Comparison of ENCODE assay signal across 8 cellular contexts in genomic region chr12:106301611-106302321, GRCh38. TPM values are rescaled to one million over a fixed set of nuclear protein-coding genes. Genes with fewer than 3 reads are reported as not detected.
DNase-seq lines count a peak whose midpoint lies in the region; ATAC-seq, FAIRE-seq and TF ChIP-seq lines count a peak whose summit lies in the region.

No MANE protein-coding gene starts in this region.

- no peak for FAIRE-seq in RCC 7860 (lab: Jason Lieb, UNC)

- H3K27me3 ChIP-seq in mammary epithelial cell (ENCODE audit: insufficient read depth, low read length), result no peaks in the 10 kb centered on the region
- H3K27me3 ChIP-seq in kidney epithelial cell (ENCODE audit: control insufficient read depth, insufficient read depth, low read length), result no peaks in the 10 kb centered on the region

- H3K79me2 ChIP-seq in mammary epithelial cell (ENCODE audit: insufficient read depth, low read length), result no peaks in the 10 kb centered on the region

- H3K4me1 Mint-ChIP-seq in activated B cell treated with CpG ODN at 0.5 μM for 24 hours, result peaks cover 69% of the 10 kb centered on the region

- H3K4me2 ChIP-seq in mammary epithelial cell (ENCODE audit: insufficient read depth, low read depth, low read length), result peak overlapping the region; percentile 100

- no peaks in the 10 kb centered on the region for H4K20me1 ChIP-seq in mammary epithelial cell (ENCODE audit: insufficient read depth, low read length)

- TF ChIP-seq CTCF in GM13977 (IDR thresholded peaks at IDR 0.05; ENCODE audit: extremely low read depth, insufficient read depth, missing control alignments) (no peak), activated B cell treated with CpG ODN at 0.5 μM for 24 hours (IDR thresholded peaks at IDR 0.05) (no peak), mammary epithelial cell (conservative IDR thresholded peaks at IDR 0.05 in 1 of 2, IDR thresholded peaks at IDR 0.05 in 1 of 2; ENCODE audit: extremely low read depth in 1 of 2, insufficient read depth in 1 of 2, low read depth in 1 of 2, low read length in 2 of 2) (peak in 1 of 2 donors; percentile 6), kidney epithelial cell (IDR thresholded peaks at IDR 0.05; ENCODE audit: insufficient read depth, low read length, poor library complexity, severe bottlenecking) (no peak)

- peak; percentile 42 for DNase-seq in GM13977 (ENCODE audit: low spot score)
- peak; percentile 72 for DNase-seq in NCI-H1436 treated with DMSO at 0.1 percent for 48 hours (lab: John Stamatoyannopoulos, UW)
- DNase-seq in activated B cell treated with CpG ODN at 0.5 μM for 24 hours, result peak; percentile 70
- DNase-seq in mammary epithelial cell, result peak; percentile 65
- no peak for DNase-seq in kidney epithelial cell (ENCODE audit: low read depth)
- peak; percentile 54 for DNase-seq in stimulated activated CD4-positive, alpha-beta T cell treated with anti-CD3 and anti-CD28 coated beads, Interleukin-15, amount 100 ng/mL, for 24 hours
- no peak for DNase-seq in RCC 7860 (ENCODE audit: low spot score)

- POLR2A ChIA-PET in activated B cell treated with CpG ODN at 0.5 μM for 24 hours (lab: Charles Lee), result interaction anchor here (0.5 to 5.7 kb wide), 19 partner anchors 8 to 1194 kb away, joined by 3 to 84 read pairs (median 6); partner anchors contain the start of genes CKAP4, POLR3B and WASHC4

- peaks cover 16% of the 10 kb centered on the region for H3K4me1 ChIP-seq in mammary epithelial cell (ENCODE audit: insufficient read depth, low read length)

- H3K9me3 Mint-ChIP-seq in activated B cell treated with CpG ODN at 0.5 μM for 24 hours, result no peaks in the 10 kb centered on the region

- H3K4me3 ChIP-seq in mammary epithelial cell (replicated peaks in 1 of 3; ENCODE audit: insufficient read depth in 1 of 3, low read depth in 2 of 3, low read length in 3 of 3) (peak overlapping the region; percentile 63 to 71 (median 65)), kidney epithelial cell (ENCODE audit: low read depth, low read length) (peak overlapping the region; percentile 59)

- H3K9me3 ChIP-seq in mammary epithelial cell (replicated peaks; ENCODE audit: insufficient read depth, low read length), result no peaks in the 10 kb centered on the region

- intact Hi-C loops in activated B cell treated with CpG ODN at 0.5 μM for 24 hours (cut with micrococcal nuclease) (loop anchor here (1.0 to 10.0 kb wide), 13 partner anchors 8 to 1197 kb away; partner anchors contain the start of genes APPL2, CKAP4, POLR3B and WASHC4), mammary epithelial cell (cut with micrococcal nuclease) (no loop called here)

- CTCF ChIA-PET in activated B cell treated with CpG ODN at 0.5 μM for 24 hours (lab: Charles Lee) (interaction anchor here (1.0 to 3.2 kb wide), 5 partner anchors 18 to 78 kb away, joined by 6 to 31 read pairs (median 8); partner anchors contain the start of gene POLR3B), mammary epithelial cell (lab: Charles Lee; ENCODE audit: low non-redundant PET) (interaction anchor here (0.6 kb wide), 1 partner anchor 55 kb away, joined by 3 read pairs; no protein-coding TSS in a partner anchor)

- in situ Hi-C loops in GM13977 (cut with MboI; ENCODE audit: low pct_unique_long_range_greater_than_20kb, low sequenced_read_pairs, unreplicated experiment) (no loop called here), mammary epithelial cell (cut with MboI; ENCODE audit: low sequenced_read_pairs in 2 of 2) (no loop called here)

- H3K36me3 Mint-ChIP-seq in activated B cell treated with CpG ODN at 0.5 μM for 24 hours (ENCODE audit: low read depth), result peaks cover 23% of the 10 kb centered on the region

- peak overlapping the region; percentile 95 for H3K27ac Mint-ChIP-seq in activated B cell treated with CpG ODN at 0.5 μM for 24 hours

- BruUV-seq in mammary epithelial cell (replicated peaks; lab: Mats Ljungman, UMichigan), result no TSS peak

- H3K36me3 ChIP-seq in mammary epithelial cell (ENCODE audit: insufficient read depth, low read length), result no peaks in the 10 kb centered on the region
- no peaks in the 10 kb centered on the region for H3K36me3 ChIP-seq in kidney epithelial cell (ENCODE audit: control insufficient read depth, insufficient read depth, low read length)

- H3K4me3 Mint-ChIP-seq in activated B cell treated with CpG ODN at 0.5 μM for 24 hours, result peak overlapping the region; percentile 88

- H3K27ac ChIP-seq in mammary epithelial cell (ENCODE audit: insufficient read depth, low read depth, low read length), result peak overlapping the region; percentile 67

- peak overlapping the region; percentile 62 for H3K9ac ChIP-seq in mammary epithelial cell (ENCODE audit: insufficient read depth, low read length)

- 3% methylated on average over 9 of the region's 32 CpGs for WGBS in mammary epithelial cell (ENCODE audit: low coverage, missing lambda C conversion rate)

- peak; percentile 56 for ATAC-seq in HG02759 (IDR thresholded peaks at IDR 0.05; ENCODE audit: unreplicated experiment)
- ATAC-seq in activated B cell treated with CpG ODN at 0.5 μM for 24 hours (ENCODE audit: low read depth), result peak; percentile 64

- dilution Hi-C loops in mammary epithelial cell (cut with HindIII; ENCODE audit: low sequenced_read_pairs), result loop anchor here (5.0 kb wide), 1 partner anchor 46 kb away; no protein-coding TSS in a partner anchor

- peak overlapping the region; percentile 99 for H2AFZ ChIP-seq in mammary epithelial cell (ENCODE audit: low read depth, low read length)

- no peaks in the 10 kb centered on the region for H3K27me3 Mint-ChIP-seq in activated B cell treated with CpG ODN at 0.5 μM for 24 hours

RNA-seq across cellular contexts. Expression of gene TCP11L2, which starts 0.8 kb away (rescaled TPM):
- total RNA-seq in activated B cell treated with CpG ODN at 0.5 μM for 24 hours (48.0 and 52.5 TPM in 2 replicates), mammary epithelial cell (10 to 100 TPM; 19.4 to 62.2 TPM), kidney epithelial cell (24.9 and 26.8 TPM in 2 replicates)
- 6.1 TPM for polyA plus RNA-seq in mammary epithelial cell
- polyA minus RNA-seq in mammary epithelial cell, result 50.2 TPM

RNA-seq across cellular contexts. Expression of gene CKAP4, which starts 53.9 kb away (rescaled TPM):
- total RNA-seq in activated B cell treated with CpG ODN at 0.5 μM for 24 hours (15.9 and 17.1 TPM in 2 replicates), mammary epithelial cell (100 to 1,000 TPM in 1 of 2 donors, 10 to 100 TPM in 1; 88.4 to 123 TPM), kidney epithelial cell (112 and 115 TPM in 2 replicates)
- polyA plus RNA-seq in mammary epithelial cell, result 74.7 TPM
- 44.0 TPM for polyA minus RNA-seq in mammary epithelial cell

RNA-seq across cellular contexts. Expression of gene POLR3B, which starts 55.8 kb away (rescaled TPM):
- total RNA-seq in activated B cell treated with CpG ODN at 0.5 μM for 24 hours (7.3 and 8.0 TPM in 2 replicates), mammary epithelial cell (10 to 100 TPM; 13.3 TPM), kidney epithelial cell (9.3 and 10.3 TPM in 2 replicates)
- 8.9 TPM for polyA plus RNA-seq in mammary epithelial cell
- 22.2 TPM for polyA minus RNA-seq in mammary epithelial cell

Comparison
In these comparisons a context has a peak if more than half of its experiments do, and no peak if none do; other contexts are left out.
1. DNase-seq: peak in GM13977 (single experiment), NCI-H1436 treated with DMSO at 0.1 percent for 48 hours (single experiment), activated B cell treated with CpG ODN at 0.5 μM for 24 hours (single experiment), mammary epithelial cell (single experiment) and stimulated activated CD4-positive, alpha-beta T cell treated with anti-CD3 and anti-CD28 coated beads, Interleukin-15, amount 100 ng/mL, for 24 hours (single experiment); none in kidney epithelial cell (single experiment) and RCC 7860 (single experiment).